In genomic region chr21:33229776-33230517, GRCh38 we compare ENCODE assay signal across 8 cellular contexts. TPM values are rescaled to one million over a fixed set of nuclear protein-coding genes. Genes with fewer than 3 reads are reported as not detected.
DNase-seq lines count a peak whose midpoint lies in the region; ATAC-seq and TF ChIP-seq lines count a peak whose summit lies in the region.

Gene IFNAR2, plus strand, starts transcription at chr21:33229938. Its CDS starts 11,985 bp downstream, at chr21:33241923.

- peak; percentile 63 for ATAC-seq in GM19438 (IDR thresholded peaks at IDR 0.05; ENCODE audit: low read depth, unreplicated experiment)
- ATAC-seq in PC-3 = peak; percentile 91
- ATAC-seq in activated T-cell treated with anti-CD3 and anti-CD28 coated beads, Interleukin-2, amount 50 U/mL, for 4 hours = peak; percentile 63 to 74
- peak; percentile 84 for ATAC-seq in esophagus mucosa

- H3K9ac ChIP-seq in PC-3 (ENCODE audit: low read length) = peak within 1 kb of the TSS; percentile 87
- H3K9ac ChIP-seq in muscle layer of colon (ENCODE audit: low read length) = peak within 1 kb of the TSS; percentile 74

- intact Hi-C loops in PC-3 (cut with micrococcal nuclease) = loop anchor here (1.0 kb wide), 1 partner anchor 31 kb away; no protein-coding TSS in a partner anchor

- H2AFZ ChIP-seq in PC-3 (ENCODE audit: low read length) = peak within 1 kb of the TSS; percentile 95

- H3K27me3 Mint-ChIP-seq in activated T-cell treated with anti-CD3 and anti-CD28 coated beads, Interleukin-2, amount 50 U/mL, for 4 hours (ENCODE audit: low read depth) = no peaks in the 10 kb centered on the region

- 0 out of 2 replicates have a peak, but pooled peaks cover 10% of the 10 kb centered on the region for H4K20me1 ChIP-seq in PC-3 (ENCODE audit: low read length)

- peaks cover 52% of the 10 kb centered on the region for H3K4me1 Mint-ChIP-seq in activated T-cell treated with anti-CD3 and anti-CD28 coated beads, Interleukin-2, amount 50 U/mL, for 4 hours (ENCODE audit: low read depth)

- POLR2A ChIA-PET in PC-3 (lab: Charles Lee; ENCODE audit: unreplicated experiment) = interaction anchor here (0.6 kb wide), 3 partner anchors 11 to 501 kb away, joined by 3 to 4 read pairs (median 3); no protein-coding TSS in a partner anchor

- CTCF ChIA-PET in PC-3 (lab: Charles Lee) = interaction anchor here (0.6 kb wide), 1 partner anchor 478 kb away, joined by 3 read pairs; no protein-coding TSS in a partner anchor

- H3K4me3 ChIP-seq in PC-3 (ENCODE audit: low read length) = peak within 1 kb of the TSS; percentile 88
- peak within 1 kb of the TSS; percentile 86 to 94 for H3K4me3 ChIP-seq in muscle layer of colon (ENCODE audit: low read depth in 1 of 2, low read length in 2 of 2)

- no peaks in the 10 kb centered on the region for H3F3A ChIP-seq in PC-3 (ENCODE audit: low read length, unreplicated experiment)

- no peaks in the 10 kb centered on the region for H3K9me3 Mint-ChIP-seq in activated T-cell treated with anti-CD3 and anti-CD28 coated beads, Interleukin-2, amount 50 U/mL, for 4 hours

- H3K27me3 ChIP-seq in PC-3 (ENCODE audit: low read length) = no peaks in the 10 kb centered on the region
- no peaks in the 10 kb centered on the region for H3K27me3 ChIP-seq in muscle layer of colon (ENCODE audit: control insufficient read depth in 1 of 2, insufficient read depth in 2 of 2, low read length in 2 of 2)

- H3K27ac ChIP-seq in PC-3 (ENCODE audit: low read length) (peak within 1 kb of the TSS; percentile 12), muscle layer of colon (ENCODE audit: low read depth, low read length) (peak within 1 kb of the TSS; percentile 97)

- H3K9me3 ChIP-seq in PC-3 (ENCODE audit: low read length) = no peaks in the 10 kb centered on the region
- no peaks in the 10 kb centered on the region for H3K9me3 ChIP-seq in muscle layer of colon (ENCODE audit: low read length)

- no TSS peak for BruUV-seq in PC-3 (replicated peaks; lab: Mats Ljungman, UMichigan)

- peaks cover 21% of the 10 kb centered on the region for H3K79me2 ChIP-seq in PC-3 (ENCODE audit: low read length)

- peaks cover 14% of the 10 kb centered on the region for H3K36me3 Mint-ChIP-seq in activated T-cell treated with anti-CD3 and anti-CD28 coated beads, Interleukin-2, amount 50 U/mL, for 4 hours (ENCODE audit: insufficient read depth)

- H3K36me3 ChIP-seq in PC-3 (ENCODE audit: low read depth, low read length) = no peaks in the 10 kb centered on the region
- no peaks in the 10 kb centered on the region for H3K36me3 ChIP-seq in muscle layer of colon (ENCODE audit: insufficient read depth, low read length)

- peak within 1 kb of the TSS; percentile 95 for H3K4me2 ChIP-seq in PC-3 (ENCODE audit: low read length)

- peak; percentile 90 for DNase-seq in CD1c-positive myeloid dendritic cell (ENCODE audit: extremely low spot score)
- peak; percentile 79 for DNase-seq in HPDE6-E6E7 (ENCODE audit: extremely low spot score)
- DNase-seq in PC-3 = peak; percentile 67
- peak; percentile 74 for DNase-seq in activated T-cell treated with anti-CD3 and anti-CD28 coated beads, Interleukin-2, amount 50 U/mL, for 4 hours
- DNase-seq in stimulated activated CD8-positive, alpha-beta memory T cell treated with anti-CD3 and anti-CD28 coated beads, Interleukin-7, amount 100 ng/mL, for 1 hour (ENCODE audit: low read depth in 2 of 2) = peak; percentile 49 to 54

- no peak for TF ChIP-seq CTCF in PC-3 (conservative IDR thresholded peaks at IDR 0.05; ENCODE audit: low read depth, low read length)

- peaks cover 20% of the 10 kb centered on the region for H3K4me1 ChIP-seq in PC-3 (ENCODE audit: insufficient read depth, low read length)
- peaks cover 7% of the 10 kb centered on the region for H3K4me1 ChIP-seq in muscle layer of colon (ENCODE audit: insufficient read depth, low read length)

- peak within 1 kb of the TSS; percentile 89 for H3K4me3 Mint-ChIP-seq in activated T-cell treated with anti-CD3 and anti-CD28 coated beads, Interleukin-2, amount 50 U/mL, for 4 hours

- H3K9me2 ChIP-seq in PC-3 (replicated peaks; ENCODE audit: low read length) = no peaks in the 10 kb centered on the region

RNA-seq across cellular contexts. Expression of gene IFNAR2, which starts in this region (rescaled TPM):
- 2.1 and 7.1 TPM in 2 replicates for total RNA-seq in PC-3 (2014; rRNA removed)
- 10 to 100 TPM; 13.9 to 20.2 (median 14.7) TPM for total RNA-seq in activated T-cell treated with anti-CD3 and anti-CD28 coated beads, Interleukin-2, amount 50 U/mL, for 4 hours
- 7.7 TPM for total RNA-seq in esophagus mucosa

Comparison
In these comparisons a context has a peak if more than half of its experiments do, and no peak if none do; other contexts are left out.
1. Peak in every context shown above with its lines: DNase-seq, ATAC-seq, H3K4me3 ChIP-seq and H3K27ac ChIP-seq.